In the genomic region with DNA sequence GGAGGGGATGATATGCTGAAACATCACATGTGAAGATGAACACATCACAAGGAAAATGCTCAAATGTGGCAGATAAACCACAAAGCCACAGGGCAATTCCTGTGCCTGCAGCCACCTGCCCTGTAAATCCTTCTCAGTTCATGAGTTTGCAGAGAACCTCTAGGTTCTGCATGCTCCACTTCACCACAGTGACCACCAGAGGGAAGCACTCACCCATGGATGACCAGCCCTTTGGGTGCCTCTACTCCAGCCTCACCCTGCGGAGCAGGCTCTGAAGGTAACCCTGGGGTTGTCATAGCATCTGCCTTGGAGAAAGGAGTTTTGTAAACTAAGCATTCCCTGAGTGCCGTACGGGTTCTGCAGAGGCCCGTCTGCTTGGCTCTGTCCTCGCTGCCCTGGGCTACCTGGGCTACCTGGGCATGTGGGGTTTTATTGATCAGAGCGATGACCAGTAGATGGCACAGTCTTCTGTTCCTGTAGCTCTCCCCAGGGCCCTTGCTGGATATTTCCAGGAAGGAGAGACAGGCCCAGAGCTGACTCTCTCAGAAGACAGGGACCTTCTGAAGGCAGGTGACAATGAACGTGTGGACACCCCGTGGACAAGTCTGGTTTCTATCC, we compare ENCODE assay signal across 8 cellular contexts. TPM values are rescaled to one million over a fixed set of nuclear protein-coding genes. Genes with fewer than 3 reads are reported as not detected.
DNase-seq lines count a peak whose midpoint lies in the region; ATAC-seq and TF ChIP-seq lines count a peak whose summit lies in the region.

No MANE protein-coding gene starts in this region.

- H3K4me3 Mint-ChIP-seq in CD8-positive, alpha-beta T cell = no peak overlapping the region

- CTCF ChIA-PET in CD8-positive, alpha-beta T cell (lab: Charles Lee) = interaction anchor here (0.9 kb wide), 1 partner anchor 14 kb away, joined by 3 read pairs; no protein-coding TSS in a partner anchor
- CTCF ChIA-PET in OCI-LY7 (lab: Charles Lee; ENCODE audit: unreplicated experiment) = no interaction called here

- no peaks in the 10 kb centered on the region for H3K9me2 ChIP-seq in OCI-LY7 (ENCODE audit: insufficient read depth, low read length)

- no peaks in the 10 kb centered on the region for H3K27me3 ChIP-seq in CD8-positive, alpha-beta T cell (ENCODE audit: insufficient read depth, low read length)

- peaks cover 13% of the 10 kb centered on the region for H3K27me3 Mint-ChIP-seq in CD8-positive, alpha-beta T cell (ENCODE audit: low read depth)

- TF ChIP-seq POLR2A in erythroblast (IDR thresholded peaks at IDR 0.05; ENCODE audit: low read length) (no peak), lower leg skin (IDR thresholded peaks at IDR 0.05) (no peak)

- H3K9me3 ChIP-seq in CD8-positive, alpha-beta T cell (ENCODE audit: low read length) = no peaks in the 10 kb centered on the region
- H3K9me3 ChIP-seq in OCI-LY7 (ENCODE audit: low read length) = no peaks in the 10 kb centered on the region

- no peak overlapping the region for H3K27ac ChIP-seq in CD8-positive, alpha-beta T cell (ENCODE audit: low read depth, low read length)
- H3K27ac ChIP-seq in OCI-LY7 (ENCODE audit: low read depth, low read length, poor library complexity, severe bottlenecking) = no peak overlapping the region

- no peaks in the 10 kb centered on the region for H3K36me3 ChIP-seq in CD8-positive, alpha-beta T cell (ENCODE audit: insufficient read depth, low read length)
- H3K36me3 ChIP-seq in OCI-LY7 (ENCODE audit: insufficient read depth, low read length) = no peaks in the 10 kb centered on the region

- H3K36me3 Mint-ChIP-seq in CD8-positive, alpha-beta T cell = no peaks in the 10 kb centered on the region

- no peaks in the 10 kb centered on the region for H3K79me2 ChIP-seq in OCI-LY7 (ENCODE audit: insufficient read depth, low read depth, low read length)

- H3K4me3 ChIP-seq in CD8-positive, alpha-beta T cell (ENCODE audit: low read depth, low read length) = no peak overlapping the region
- no peak overlapping the region for H3K4me3 ChIP-seq in OCI-LY7 (ENCODE audit: low read depth, low read length, poor library complexity, severe bottlenecking)
- no peak overlapping the region for H3K4me3 ChIP-seq in lower leg skin (ENCODE audit: low read depth, poor library complexity, severe bottlenecking)

- H2AFZ ChIP-seq in OCI-LY7 (ENCODE audit: low read length) = no peak overlapping the region

- 48 to 76% methylated on average over 8 of the region's 8 CpGs for WGBS in lower leg skin, 2 donors

- ATAC-seq in CD8-positive, alpha-beta T cell = no peak
- ATAC-seq in sciatic nerve = peak; percentile 73
- no peak for ATAC-seq in HG03097 (IDR thresholded peaks at IDR 0.05; ENCODE audit: low FRiP score, unreplicated experiment)

- peak; percentile 20 for TF ChIP-seq CTCF in CD8-positive, alpha-beta T cell (IDR thresholded peaks at IDR 0.05)
- peak; percentile 71 for TF ChIP-seq CTCF in GM13977 (IDR thresholded peaks at IDR 0.05; ENCODE audit: extremely low read depth, insufficient read depth, missing control alignments)
- peak; percentile 71 for TF ChIP-seq CTCF in OCI-LY7 (conservative IDR thresholded peaks at IDR 0.05; ENCODE audit: low read length)
- no peak for TF ChIP-seq CTCF in lower leg skin (IDR thresholded peaks at IDR 0.05)

- DNase-seq in CD8-positive, alpha-beta T cell = no peak
- peak; percentile 14 for DNase-seq in GM13977 (ENCODE audit: low spot score)
- DNase-seq in OCI-LY7 (ENCODE audit: low spot score) = peak; percentile 8
- peak; percentile 13 to 45 for DNase-seq in erythroblast (lab: John Stamatoyannopoulos, UW)
- DNase-seq in sciatic nerve (ENCODE audit: low spot score) = no peak
- no peak for DNase-seq in lower leg skin (ENCODE audit: low spot score in 2 of 2)
- DNase-seq in dedifferentiated amniotic fluid mesenchymal stem cell (ENCODE audit: extremely low spot score) = no peak

- no peaks in the 10 kb centered on the region for H3K4me1 ChIP-seq in CD8-positive, alpha-beta T cell (ENCODE audit: insufficient read depth, low read length)
- H3K4me1 ChIP-seq in OCI-LY7 (ENCODE audit: insufficient read depth, low read length, poor library complexity, severe bottlenecking) = no peaks in the 10 kb centered on the region

- no peaks in the 10 kb centered on the region for H4K20me1 ChIP-seq in OCI-LY7 (ENCODE audit: insufficient read depth, low read length)

- in situ Hi-C loops in GM13977 (cut with MboI; ENCODE audit: low pct_unique_long_range_greater_than_20kb, low sequenced_read_pairs, unreplicated experiment) = no loop called here

- H3K27ac Mint-ChIP-seq in CD8-positive, alpha-beta T cell = no peak overlapping the region

- H3K4me2 ChIP-seq in OCI-LY7 (ENCODE audit: low read length) = no peak overlapping the region

- intact Hi-C loops in CD8-positive, alpha-beta T cell (cut with DNase I, micrococcal nuclease) = no loop called here
- intact Hi-C loops in OCI-LY7 (cut with micrococcal nuclease; ENCODE audit: unreplicated experiment) = no loop called here
- intact Hi-C loops in sciatic nerve (cut with DNase I) = no loop called here
- intact Hi-C loops in lower leg skin (cut with DNase I; ENCODE audit: low total_unique reads) = no loop called here

- H3K4me1 Mint-ChIP-seq in CD8-positive, alpha-beta T cell (ENCODE audit: low read depth) = no peaks in the 10 kb centered on the region

- no TSS peak for BruUV-seq in OCI-LY7 (replicated peaks; lab: Mats Ljungman, UMichigan)

- POLR2A ChIA-PET in CD8-positive, alpha-beta T cell (lab: Charles Lee) = no interaction called here
- POLR2A ChIA-PET in OCI-LY7 (lab: Charles Lee) = no interaction called here

- no peaks in the 10 kb centered on the region for H3K9me3 Mint-ChIP-seq in CD8-positive, alpha-beta T cell

RNA-seq across cellular contexts. Expression of gene CST1, which starts 31.7 kb away (rescaled TPM):
- total RNA-seq in CD8-positive, alpha-beta T cell = not detected
- total RNA-seq in OCI-LY7 (2014; rRNA removed; shearing (Covaris generic)) = not detected in 2 replicates
- total RNA-seq in OCI-LY7 (2022) (not detected in 2 replicates), sciatic nerve (2.5 TPM), lower leg skin (1 to 10 TPM in 1 of 4 donors, not detected in 3; 6.8 TPM)

RNA-seq across cellular contexts. Expression of gene CST2, which starts 44.1 kb away (rescaled TPM):
- total RNA-seq in CD8-positive, alpha-beta T cell = not detected
- not detected in 2 replicates for total RNA-seq in OCI-LY7 (2014; rRNA removed; shearing (Covaris generic))
- not detected in 2 replicates for total RNA-seq in OCI-LY7 (2022)
- total RNA-seq in sciatic nerve = not detected
- total RNA-seq in lower leg skin = not detected

Comparison
In these comparisons a context has a peak if more than half of its experiments do, and no peak if none do; other contexts are left out.
1. DNase-seq: peak in GM13977 (single experiment), OCI-LY7 (single experiment) and erythroblast (2 of 2); none in CD8-positive, alpha-beta T cell (0 of 7), sciatic nerve (single experiment), lower leg skin (0 of 2) and dedifferentiated amniotic fluid mesenchymal stem cell (single experiment).
2. CTCF ChIP-seq: peak in CD8-positive, alpha-beta T cell (single experiment), GM13977 (single experiment) and OCI-LY7 (single experiment); none in lower leg skin (0 of 3).